21 cellular contexts compared by ENCODE assay signal in the genomic region with DNA sequence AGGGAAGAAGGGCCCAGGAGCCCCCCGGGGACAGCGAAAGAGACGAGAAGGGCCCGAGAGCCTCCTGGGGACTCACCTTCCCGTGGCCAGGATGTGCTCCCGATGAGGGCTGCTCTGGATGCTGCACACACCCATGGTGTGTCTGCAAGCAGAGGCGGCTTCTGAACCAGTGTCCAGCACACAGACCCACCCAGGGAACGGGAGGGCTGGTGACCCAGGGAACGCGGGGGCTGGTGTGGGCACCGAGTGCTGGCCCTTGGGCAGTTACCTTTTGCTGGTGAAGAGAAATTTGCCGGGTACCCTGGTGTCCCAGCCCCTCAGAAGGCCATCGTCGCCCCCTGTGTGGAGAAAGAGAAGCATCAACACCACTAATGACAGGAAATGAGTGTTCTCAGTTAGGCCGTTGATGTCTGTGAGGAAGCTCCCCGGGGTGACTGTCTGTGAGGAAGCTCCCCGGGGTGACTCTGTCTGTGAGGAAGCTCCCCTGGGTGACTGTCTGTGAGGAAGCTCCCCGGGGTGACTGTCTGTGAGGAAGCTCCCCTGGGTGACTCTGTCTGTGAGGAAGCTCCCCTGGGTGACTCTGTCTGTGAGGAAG.
"Had no signal": no experiment of that assay in that cellular context is flagged by ENCODE, and none has a peak within 500 bp of the region (broad histone marks: within the 10 kb centered on the region; RNA-seq: fewer than 3 reads in every experiment).

No MANE protein-coding gene starts in this region.

- H3K27ac Mint-ChIP-seq: activated CD4-positive, alpha-beta memory T cell treated with anti-CD3 and anti-CD28 coated beads, Interleukin-2, amount 10 ng/mL, durations not matched to agents 7 days and 5 days; activated CD4-positive, alpha-beta T cell treated with anti-CD3 and anti-CD28 coated beads for 36 hours; stimulated activated naive CD8-positive, alpha-beta T cell treated with anti-CD3 and anti-CD28 coated beads, Interleukin-15, Interleukin-2, amounts not matched to agents 100 ng/mL and 50 ng/mL, for 24 hours; T-helper 2 cell treated with Interferon-gamma antibody and Interleukin-4, amounts not matched to agents 5 μg/mL and 100 μg/mL, for 36 hours had no signal

- H3K4me3 Mint-ChIP-seq: activated CD4-positive, alpha-beta memory T cell treated with anti-CD3 and anti-CD28 coated beads, Interleukin-2, amount 10 ng/mL, durations not matched to agents 7 days and 5 days; activated CD4-positive, alpha-beta T cell treated with anti-CD3 and anti-CD28 coated beads for 36 hours; activated T-cell treated with anti-CD3 and anti-CD28 coated beads, Interleukin-2, amount 50 U/mL, for 24 hours; neural crest cell; stimulated activated naive CD8-positive, alpha-beta T cell treated with anti-CD3 and anti-CD28 coated beads, Interleukin-15, Interleukin-2, amounts not matched to agents 100 ng/mL and 50 ng/mL, for 24 hours; T-helper 2 cell treated with Interferon-gamma antibody and Interleukin-4, amounts not matched to agents 5 μg/mL and 100 μg/mL, for 36 hours had no signal

- H3K4me1 ChIP-seq: ascending aorta, esophagus muscularis mucosa, heart right ventricle, left lung, prostate gland, right atrium auricular region, tibial nerve had no signal

- H3K27me3 Mint-ChIP-seq: activated CD4-positive, alpha-beta memory T cell treated with anti-CD3 and anti-CD28 coated beads, Interleukin-2, amount 10 ng/mL, durations not matched to agents 7 days and 5 days; activated CD4-positive, alpha-beta T cell treated with anti-CD3 and anti-CD28 coated beads for 36 hours; activated T-cell treated with anti-CD3 and anti-CD28 coated beads, Interleukin-2, amount 50 U/mL, for 24 hours; stimulated activated naive CD8-positive, alpha-beta T cell treated with anti-CD3 and anti-CD28 coated beads, Interleukin-15, Interleukin-2, amounts not matched to agents 100 ng/mL and 50 ng/mL, for 24 hours had no signal

- FAIRE-seq: endothelial cell of umbilical vein, TTC549, urothelium cell line had no signal

- H3K4me3 ChIP-seq: ascending aorta, coronary artery, esophagus muscularis mucosa, heart right ventricle, left lung, prostate gland, right atrium auricular region, tibial nerve had no signal

- DNase-seq: activated CD4-positive, alpha-beta memory T cell treated with anti-CD3 and anti-CD28 coated beads, Interleukin-2, amount 10 ng/mL, durations not matched to agents 7 days and 5 days; activated CD4-positive, alpha-beta T cell treated with anti-CD3 and anti-CD28 coated beads for 36 hours; activated gamma-delta T cell treated with Interleukin-2 at 50 U/mL for 16 hours; activated T-cell treated with anti-CD3 and anti-CD28 coated beads, Interleukin-2, amount 50 U/mL, for 24 hours; effector CD8-positive, alpha-beta T cell; heart right ventricle; left lung; midbrain; stimulated activated CD4-positive, alpha-beta T cell treated with anti-CD3 and anti-CD28 coated beads, Interleukin-2, amount 100 ng/mL, for 24 hours had no signal

- H3K9me3 ChIP-seq: ascending aorta, esophagus muscularis mucosa, heart right ventricle, prostate gland, right atrium auricular region, tibial nerve had no signal

- ATAC-seq: activated CD4-positive, alpha-beta T cell treated with anti-CD3 and anti-CD28 coated beads for 36 hours; left lung had no signal

- H3K27ac ChIP-seq: ascending aorta, coronary artery, esophagus muscularis mucosa, heart right ventricle, prostate gland, right atrium auricular region, tibial nerve had no signal

- H3K4me1 Mint-ChIP-seq: activated CD4-positive, alpha-beta T cell treated with anti-CD3 and anti-CD28 coated beads for 36 hours; neural crest cell had no signal

- H3K9me3 Mint-ChIP-seq: activated CD4-positive, alpha-beta memory T cell treated with anti-CD3 and anti-CD28 coated beads, Interleukin-2, amount 10 ng/mL, durations not matched to agents 7 days and 5 days; activated T-cell treated with anti-CD3 and anti-CD28 coated beads, Interleukin-2, amount 50 U/mL, for 24 hours; neural crest cell; stimulated activated naive CD8-positive, alpha-beta T cell treated with anti-CD3 and anti-CD28 coated beads, Interleukin-15, Interleukin-2, amounts not matched to agents 100 ng/mL and 50 ng/mL, for 24 hours; T-helper 2 cell treated with Interferon-gamma antibody and Interleukin-4, amounts not matched to agents 5 μg/mL and 100 μg/mL, for 36 hours had no signal

- H3K27me3 ChIP-seq: ascending aorta, esophagus muscularis mucosa, heart right ventricle, left lung, right atrium auricular region, tibial nerve had no signal
